In genomic region chr19:29509456-29509855, GRCh38 we compare ENCODE assay signal across 15 cellular contexts. TPM values are rescaled to one million over a fixed set of nuclear protein-coding genes. Genes with fewer than 3 reads are reported as not detected.
DNase-seq lines count a peak whose midpoint lies in the region; ATAC-seq and TF ChIP-seq lines count a peak whose summit lies in the region.
"Had no signal": no experiment of that assay in that cellular context is flagged by ENCODE, and none has a peak within 500 bp of the region (broad histone marks: within the 10 kb centered on the region; RNA-seq: fewer than 3 reads in every experiment).

No MANE protein-coding gene starts in this region.

- H3K4me3 ChIP-seq in lower lobe of right lung (no peak overlapping the region), upper lobe of right lung (no peak overlapping the region)
- H3K4me3 ChIP-seq: A549, GM23248, HAP-1 had no signal

- H3K9me3 Mint-ChIP-seq in glutamatergic neuron (ENCODE audit: unreplicated experiment) = no peaks in the 10 kb centered on the region
- H3K9me3 Mint-ChIP-seq: CD4-positive, alpha-beta T cell had no signal

- no peak overlapping the region for H3K27ac Mint-ChIP-seq in glutamatergic neuron (ENCODE audit: unreplicated experiment)
- H3K27ac Mint-ChIP-seq: CD4-positive, alpha-beta T cell had no signal

- H3K4me1 ChIP-seq in lower lobe of right lung (no peaks in the 10 kb centered on the region), upper lobe of right lung (no peaks in the 10 kb centered on the region)
- H3K4me1 ChIP-seq: A549, Caco-2, HAP-1 had no signal

- intact Hi-C loops in lower lobe of right lung (cut with DNase I) = no loop called here
- intact Hi-C loops in posterior vena cava (cut with DNase I) = no loop called here
- intact Hi-C loops in upper lobe of right lung (cut with DNase I) = no loop called here

- H3K27me3 ChIP-seq in lower lobe of right lung (ENCODE audit: low read depth) (peaks cover 3% of the 10 kb centered on the region), upper lobe of right lung (peaks cover 15% of the 10 kb centered on the region)

- TF ChIP-seq CTCF in glutamatergic neuron (IDR thresholded peaks at IDR 0.05; ENCODE audit: partially characterized antibody, unreplicated experiment) = no peak
- TF ChIP-seq CTCF in lower lobe of right lung (IDR thresholded peaks at IDR 0.05) = no peak
- no peak for TF ChIP-seq CTCF in upper lobe of right lung (IDR thresholded peaks at IDR 0.05)

- H3K36me3 ChIP-seq in lower lobe of right lung (no peaks in the 10 kb centered on the region), upper lobe of right lung (no peaks in the 10 kb centered on the region)
- H3K36me3 ChIP-seq: HAP-1 had no signal

- ATAC-seq in lower lobe of right lung (no peak), upper lobe of right lung (no peak)

- peak; percentile 2 for DNase-seq in glutamatergic neuron
- peak; percentile 15 for DNase-seq in lower lobe of right lung
- peak; percentile 31 for DNase-seq in posterior vena cava (ENCODE audit: low spot score)
- DNase-seq in upper lobe of right lung = peak; percentile 45
- DNase-seq in anterior cingulate cortex (lab: John Stamatoyannopoulos, UW) = no peak
- DNase-seq in SIG-M5 (lab: John Stamatoyannopoulos, UW) = no peak
- no peak for DNase-seq in pons (ENCODE audit: low spot score)
- DNase-seq: AML-193; Caco-2; CD4-positive, alpha-beta T cell; GM23248 had no signal

- H3K36me3 Mint-ChIP-seq in glutamatergic neuron (ENCODE audit: unreplicated experiment) = peaks cover 8% of the 10 kb centered on the region

- H3K9me3 ChIP-seq in lower lobe of right lung (no peaks in the 10 kb centered on the region), upper lobe of right lung (no peaks in the 10 kb centered on the region)
- H3K9me3 ChIP-seq: A549, Caco-2, HAP-1 had no signal

- no peaks in the 10 kb centered on the region for H3K4me1 Mint-ChIP-seq in glutamatergic neuron (ENCODE audit: low read depth, unreplicated experiment)

- H3K27ac ChIP-seq in lower lobe of right lung = no peak overlapping the region
- H3K27ac ChIP-seq in upper lobe of right lung = no peak overlapping the region
- H3K27ac ChIP-seq: A549, C4-2B, GM23248 had no signal

- peaks cover 14% of the 10 kb centered on the region for H3K27me3 Mint-ChIP-seq in glutamatergic neuron (ENCODE audit: unreplicated experiment)

- H3K4me3 Mint-ChIP-seq in glutamatergic neuron (ENCODE audit: unreplicated experiment) = no peak overlapping the region
- H3K4me3 Mint-ChIP-seq: CD4-positive, alpha-beta T cell had no signal

RNA-seq across cellular contexts. Expression of gene VSTM2B, which starts 16.3 kb away (rescaled TPM):
- total RNA-seq in glutamatergic neuron (ENCODE audit: unreplicated experiment) = 16.6 TPM
- not detected for total RNA-seq in lower lobe of right lung
- not detected for total RNA-seq in posterior vena cava
- total RNA-seq in upper lobe of right lung = not detected
- total RNA-seq: Caco-2; CD4-positive, alpha-beta T cell; GM23248; HT-29 had no signal

Comparison
In these comparisons a context has a peak if more than half of its experiments do, and no peak if none do; other contexts are left out.
1. DNase-seq: peak in glutamatergic neuron (single experiment), lower lobe of right lung (single experiment), posterior vena cava (single experiment) and upper lobe of right lung (single experiment); none in anterior cingulate cortex (0 of 58), SIG-M5 (single experiment) and pons (single experiment).
2. RNA of gene VSTM2B, which starts 16.3 kb away (total RNA-seq): 16.6 TPM in glutamatergic neuron (single experiment); not detected in lower lobe of right lung (single experiment), not detected in posterior vena cava and not detected in upper lobe of right lung (single experiment); every median in the first group is over 10 times any median in the second.